Comparison of ENCODE assay signal across 9 cellular contexts in the genomic region with DNA sequence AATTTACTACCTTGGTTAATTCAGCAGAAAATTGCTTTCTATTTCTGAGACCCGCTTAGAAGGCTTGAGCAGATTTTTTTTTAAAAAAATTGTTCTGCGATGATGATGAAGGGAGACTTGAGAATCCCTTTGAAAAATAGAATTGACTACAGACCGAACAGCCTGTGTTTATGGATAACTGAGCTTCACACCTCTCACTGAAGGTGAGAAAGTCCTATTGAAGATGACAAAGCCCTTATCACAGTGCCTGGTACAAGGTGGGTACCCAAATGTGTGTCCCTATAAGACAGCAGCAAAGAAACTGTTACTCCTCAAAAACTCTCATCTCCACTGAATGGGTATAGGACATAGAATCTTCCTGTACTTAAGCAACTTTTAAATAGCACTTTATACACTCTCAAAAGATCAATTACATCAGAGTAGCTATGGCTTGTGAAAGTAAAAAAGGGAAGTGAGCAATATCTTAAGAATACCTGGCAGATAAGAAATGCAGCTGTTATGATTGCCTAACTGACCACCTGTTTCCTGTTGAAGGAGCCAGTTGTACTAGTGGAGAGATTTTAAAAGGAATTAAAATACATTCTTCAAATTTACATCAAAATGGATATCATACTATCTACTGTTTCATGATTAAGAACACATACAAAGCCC.
DNase-seq lines count a peak whose midpoint lies in the region; ATAC-seq, FAIRE-seq and TF ChIP-seq lines count a peak whose summit lies in the region.
"Had no signal": no experiment of that assay in that cellular context is flagged by ENCODE, and none has a peak within 500 bp of the region (broad histone marks: within the 10 kb centered on the region; RNA-seq: fewer than 3 reads in every experiment).

No MANE protein-coding gene starts in this region.

- H3K27ac Mint-ChIP-seq in type B pancreatic cell = no peak overlapping the region

- H3K36me3 ChIP-seq in GM06990 (ENCODE audit: control insufficient read depth, insufficient read depth, low read length) (no peaks in the 10 kb centered on the region), small intestine (ENCODE audit: control insufficient read depth in 2 of 2, insufficient read depth in 2 of 2, low read length in 2 of 2) (no peaks in the 10 kb centered on the region)

- no peak overlapping the region for H3K4me3 Mint-ChIP-seq in type B pancreatic cell

- no peaks in the 10 kb centered on the region for H3K36me3 Mint-ChIP-seq in type B pancreatic cell

- ATAC-seq in GM21515 (IDR thresholded peaks at IDR 0.05; ENCODE audit: unreplicated experiment) (peak; percentile 100), HG03457 (IDR thresholded peaks at IDR 0.05; ENCODE audit: unreplicated experiment) (peak; percentile 100), omental fat pad (ENCODE audit: low FRiP score) (no peak)

- no peak for FAIRE-seq in small intestine (lab: Jason Lieb, UNC)

- H3K27me3 Mint-ChIP-seq in type B pancreatic cell = no peaks in the 10 kb centered on the region

- in situ Hi-C loops in astrocyte of the spinal cord (cut with HindIII; ENCODE audit: low sequenced_read_pairs) = no loop called here

- H3K27ac ChIP-seq in small intestine (ENCODE audit: low read depth in 1 of 2, low read length in 1 of 2) = no peak overlapping the region
- H3K27ac ChIP-seq: VCaP had no signal

- H3K27me3 ChIP-seq in GM06990 (replicated peaks; ENCODE audit: control insufficient read depth, insufficient read depth, low read length) = no peaks in the 10 kb centered on the region
- no peaks in the 10 kb centered on the region for H3K27me3 ChIP-seq in small intestine (ENCODE audit: control insufficient read depth in 2 of 2, insufficient read depth in 2 of 2, low read length in 2 of 2)

- H3K4me1 Mint-ChIP-seq in type B pancreatic cell (ENCODE audit: unreplicated experiment) = no peaks in the 10 kb centered on the region

- TF ChIP-seq CTCF in GM06990 (IDR thresholded peaks at IDR 0.05; ENCODE audit: insufficient read depth, low read length, poor library complexity, severe bottlenecking) (no peak), astrocyte of the spinal cord (IDR thresholded peaks at IDR 0.05; ENCODE audit: low read depth, low read length) (no peak), type B pancreatic cell (conservative IDR thresholded peaks at IDR 0.05) (no peak), omental fat pad (IDR thresholded peaks at IDR 0.05) (no peak)

- H3K4me3 ChIP-seq in GM06990 (replicated peaks; ENCODE audit: low read depth, low read length) = no peak overlapping the region
- no peak overlapping the region for H3K4me3 ChIP-seq in astrocyte of the spinal cord (ENCODE audit: low read depth, low read length)
- H3K4me3 ChIP-seq in small intestine (ENCODE audit: low read depth in 1 of 2, low read length in 2 of 2) = no peak overlapping the region

- peaks cover 4% of the 10 kb centered on the region for H3K9me3 Mint-ChIP-seq in type B pancreatic cell

- WGBS in small intestine, 3 donors = 56 to 77% (median 73%) methylated on average over 3 of the region's 3 CpGs

- H3K4me1 ChIP-seq in small intestine (ENCODE audit: control insufficient read depth in 2 of 2, insufficient read depth in 1 of 2, low read depth in 1 of 2, low read length in 1 of 2) = no peaks in the 10 kb centered on the region

- DNase-seq in GM06990 (ENCODE audit: extremely low read depth, insufficient read length) (peak; percentile 72), astrocyte of the spinal cord (ENCODE audit: low read depth, low spot score) (peak; percentile 25), NCI-H146 (lab: John Stamatoyannopoulos, UW) (no peak), type B pancreatic cell (ENCODE audit: extremely low spot score, unreplicated experiment) (no peak), small intestine (no peak), omental fat pad (ENCODE audit: low spot score) (no peak)

- H3K9me3 ChIP-seq in small intestine (ENCODE audit: control insufficient read depth, low read depth) = no peaks in the 10 kb centered on the region

Comparison
In these comparisons a context has a peak if more than half of its experiments do, and no peak if none do; other contexts are left out.
1. DNase-seq: peak in GM06990 (single experiment) and astrocyte of the spinal cord (single experiment); none in NCI-H146 (single experiment), type B pancreatic cell (single experiment), small intestine (single experiment) and omental fat pad (single experiment).